Comparison of ENCODE assay signal across 17 cellular contexts in the genomic region with DNA sequence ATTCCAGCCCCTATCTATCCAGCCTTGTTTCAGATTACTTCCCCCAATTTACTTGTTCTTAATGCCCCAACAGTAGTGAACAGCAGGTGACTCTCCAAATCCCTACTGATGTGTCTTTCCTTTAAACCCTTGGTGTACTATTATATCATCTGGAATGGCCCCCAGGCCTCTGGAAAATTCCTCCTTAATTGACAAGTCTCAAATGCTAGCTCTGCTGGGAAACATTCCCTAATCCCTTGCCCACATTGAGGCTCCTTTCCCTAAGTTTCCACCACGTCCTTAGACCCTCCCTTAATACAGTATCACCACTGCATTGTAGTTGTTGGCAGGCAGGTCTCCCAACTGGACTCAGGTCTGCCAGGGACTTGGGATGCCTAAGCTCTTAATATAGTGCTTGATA. TPM values are rescaled to one million over a fixed set of nuclear protein-coding genes. Genes with fewer than 3 reads are reported as not detected.
"Had no signal": no experiment of that assay in that cellular context is flagged by ENCODE, and none has a peak within 500 bp of the region (broad histone marks: within the 10 kb centered on the region; RNA-seq: fewer than 3 reads in every experiment).

No MANE protein-coding gene starts in this region.

- H3K27me3 ChIP-seq: esophagus muscularis mucosa, neutrophil, stomach, testis, upper lobe of right lung had no signal

- H3K4me1 ChIP-seq: left ventricle myocardium inferior, testis, upper lobe of right lung had no signal

- H3K9me3 ChIP-seq: esophagus muscularis mucosa, left ventricle myocardium inferior, neutrophil, stomach, testis, upper lobe of right lung had no signal

- DNase-seq: activated CD4-positive, alpha-beta T cell treated with anti-CD3 and anti-CD28 coated beads, Interleukin-2, amount 10 ng/mL, durations not matched to agents 24 days and 14 days; activated CD4-positive, CD25-positive, alpha-beta regulatory T cell; activated CD8-positive, alpha-beta memory T cell treated with anti-CD3 and anti-CD28 coated beads, Interleukin-2, amount 50 U/mL, for 4 hours; activated CD8-positive, alpha-beta T cell treated with anti-CD3 and anti-CD28 coated beads, Interleukin-2, amount 10 ng/mL, durations not matched to agents 7 days and 5 days; activated effector memory CD4-positive, alpha-beta T cell treated with anti-CD3 and anti-CD28 coated beads, Interleukin-2, amount 50 U/mL, for 16 hours; activated T-cell treated with anti-CD3 and anti-CD28 coated beads, Interleukin-2, amount 50 U/mL, for 48 hours; hypothalamus; left ventricle myocardium inferior; naive thymus-derived CD8-positive, alpha-beta T cell; retina; stimulated activated CD4-positive, alpha-beta T cell treated with anti-CD3 and anti-CD28 coated beads, Interleukin-12 subunit alpha, Interleukin-12 subunit beta, amount 100 ng/mL, for 4 hours; stimulated activated CD4-positive, alpha-beta T cell treated with anti-CD3 and anti-CD28 coated beads, Interleukin-2, amount 100 ng/mL, for 24 hours; stomach; testis; upper lobe of right lung had no signal

- H3K36me3 ChIP-seq: esophagus muscularis mucosa, left ventricle myocardium inferior, neutrophil, stomach, upper lobe of right lung had no signal

- ATAC-seq: activated CD8-positive, alpha-beta T cell treated with anti-CD3 and anti-CD28 coated beads, Interleukin-2, amount 10 ng/mL, durations not matched to agents 7 days and 5 days; naive thymus-derived CD8-positive, alpha-beta T cell; upper lobe of right lung had no signal

- H3K27ac ChIP-seq: esophagus muscularis mucosa, left ventricle myocardium inferior, neutrophil, testis, upper lobe of right lung had no signal

- H3K4me3 ChIP-seq: esophagus muscularis mucosa, left ventricle myocardium inferior, stomach, testis, upper lobe of right lung had no signal

RNA-seq across cellular contexts. Expression of gene MYO3B, which starts 41.0 kb away (rescaled TPM):
- total RNA-seq: naive thymus-derived CD8-positive, alpha-beta T cell had no signal
